18 cellular contexts compared by ENCODE assay signal in the genomic region with DNA sequence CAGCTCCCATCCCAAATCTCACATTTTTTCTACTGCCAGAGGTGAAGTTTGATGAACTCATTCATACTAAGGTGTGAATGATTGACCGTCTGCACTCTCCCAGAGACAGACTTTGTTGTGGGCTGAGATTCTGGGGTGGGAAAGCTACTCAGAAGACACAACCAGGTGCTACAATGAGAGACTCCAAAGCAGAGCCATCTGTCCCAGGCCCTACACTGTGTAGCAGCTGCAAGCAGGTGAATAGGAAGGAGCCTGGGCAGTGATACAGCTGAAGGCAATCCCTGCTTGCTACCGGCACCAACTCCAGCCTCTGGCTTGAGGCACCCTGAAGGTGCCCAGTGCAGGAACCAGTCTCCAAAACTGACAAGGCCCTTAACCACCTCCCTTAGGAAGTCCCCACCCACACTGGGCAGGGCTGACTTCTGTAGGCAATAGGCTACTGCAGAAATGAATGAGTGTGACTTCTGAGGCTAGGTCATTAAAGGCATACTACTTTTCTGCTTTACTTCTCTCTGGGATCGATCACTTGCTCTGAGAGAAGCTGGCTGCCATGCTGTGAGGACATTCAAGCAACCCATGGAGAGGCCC.
DNase-seq lines count a peak whose midpoint lies in the region; ATAC-seq and TF ChIP-seq lines count a peak whose summit lies in the region.
"Had no signal": no experiment of that assay in that cellular context is flagged by ENCODE, and none has a peak within 500 bp of the region (broad histone marks: within the 10 kb centered on the region; RNA-seq: fewer than 3 reads in every experiment).

No MANE protein-coding gene starts in this region.

- no peak for TF ChIP-seq RAD21 in HCT116 (IDR thresholded peaks at IDR 0.05; ENCODE audit: low read depth)

- H3K27me3 ChIP-seq in HCT116 (ENCODE audit: insufficient read depth, low read length): no peaks in the 10 kb centered on the region; the same call in 1 of the 2 replicates
- no peaks in the 10 kb centered on the region for H3K27me3 ChIP-seq in neural progenitor cell
- H3K27me3 ChIP-seq: uterus had no signal

- peaks cover 55% of the 10 kb centered on the region for H3K4me1 Mint-ChIP-seq in activated CD4-positive, alpha-beta T cell treated with anti-CD3 and anti-CD28 coated beads, Interleukin-2, amount 10 ng/mL, durations not matched to agents 24 days and 14 days
- H3K4me1 Mint-ChIP-seq in activated T-helper 17 cell treated with anti-CD3 and anti-CD28 coated beads, Interleukin-2, amount 50 U/mL, for 72 hours: no peaks in the 10 kb centered on the region
- peaks cover 22% of the 10 kb centered on the region for H3K4me1 Mint-ChIP-seq in neural progenitor cell

- H2AFZ ChIP-seq in HCT116 (ENCODE audit: low read depth, low read length, poor library complexity, severe bottlenecking) (no peak overlapping the region), neural progenitor cell (replicated peaks) (no peak overlapping the region)
- H2AFZ ChIP-seq: GM23338 had no signal

- H3K9ac ChIP-seq in HCT116 (ENCODE audit: low read length) (no peak overlapping the region), neural progenitor cell (no peak overlapping the region)

- H3K27me3 Mint-ChIP-seq in activated CD4-positive, alpha-beta T cell treated with anti-CD3 and anti-CD28 coated beads, Interleukin-2, amount 10 ng/mL, durations not matched to agents 24 days and 14 days: no peaks in the 10 kb centered on the region
- H3K27me3 Mint-ChIP-seq in activated T-helper 17 cell treated with anti-CD3 and anti-CD28 coated beads, Interleukin-2, amount 50 U/mL, for 72 hours: no peaks in the 10 kb centered on the region
- peaks cover 7% of the 10 kb centered on the region for H3K27me3 Mint-ChIP-seq in neural progenitor cell (ENCODE audit: insufficient read depth, low read depth)

- POLR2A ChIA-PET in HCT116 (lab: Charles Lee): no interaction called here

- no peaks in the 10 kb centered on the region for H3K9me3 ChIP-seq in HCT116 (ENCODE audit: control insufficient read depth in 1 of 2, insufficient read depth in 1 of 2, low read depth in 1 of 2, low read length in 2 of 2)
- no peaks in the 10 kb centered on the region for H3K9me3 ChIP-seq in neural progenitor cell (ENCODE audit: low read depth)
- H3K9me3 ChIP-seq: Caco-2, gastrocnemius medialis, pancreas, stomach, uterus had no signal

- ATAC-seq in HCT116: 0 out of 2 replicates have a peak, but pooled peaks have one; percentile 32
- ATAC-seq in activated T-helper 17 cell treated with anti-CD3 and anti-CD28 coated beads, Interleukin-2, amount 50 U/mL, for 72 hours (replicated peaks): peak; percentile 99
- ATAC-seq: gastrocnemius medialis, GM23338, K562, pancreas had no signal

- H3K9me2 ChIP-seq in HCT116 (ENCODE audit: insufficient read depth): no peaks in the 10 kb centered on the region

- H3F3A ChIP-seq in neural progenitor cell (ENCODE audit: low read depth): no peaks in the 10 kb centered on the region

- DNase-seq in activated CD4-positive, alpha-beta T cell treated with anti-CD3 and anti-CD28 coated beads, Interleukin-2, amount 10 ng/mL, durations not matched to agents 24 days and 14 days: peak; percentile 77
- DNase-seq in activated CD4-positive, alpha-beta T cell treated with anti-CD3 and anti-CD28 coated beads, Interleukin-2, amount 50 U/mL, for 1 hour: no peak
- no peak for DNase-seq in HCT116 (ENCODE audit: low read depth, low spot score)
- no peak for DNase-seq in neural progenitor cell (ENCODE audit: low spot score)
- no peak for DNase-seq in COLO668 (lab: John Stamatoyannopoulos, UW; ENCODE audit: unreplicated experiment)
- DNase-seq in AG08396 (ENCODE audit: low spot score): no peak
- no peak for DNase-seq in D341Med (ENCODE audit: low spot score)
- DNase-seq: Caco-2, gastrocnemius medialis, NCI-H1105 treated with DMSO at 0.1 percent for 48 hours, pancreas, stomach, uterus had no signal

- no peaks in the 10 kb centered on the region for H3K36me3 ChIP-seq in HCT116 (ENCODE audit: control insufficient read depth in 1 of 2, insufficient read depth in 2 of 2, low read length in 2 of 2)
- H3K36me3 ChIP-seq in neural progenitor cell: no peaks in the 10 kb centered on the region
- H3K36me3 ChIP-seq: gastrocnemius medialis, pancreas, stomach, uterus had no signal

- peak overlapping the region; percentile 42 for H3K27ac Mint-ChIP-seq in activated CD4-positive, alpha-beta T cell treated with anti-CD3 and anti-CD28 coated beads, Interleukin-2, amount 10 ng/mL, durations not matched to agents 24 days and 14 days
- no peak overlapping the region for H3K27ac Mint-ChIP-seq in activated T-helper 17 cell treated with anti-CD3 and anti-CD28 coated beads, Interleukin-2, amount 50 U/mL, for 72 hours
- H3K27ac Mint-ChIP-seq in neural progenitor cell: peak overlapping the region; percentile 9
- H3K27ac Mint-ChIP-seq: GM23338 had no signal

- RAD21 ChIA-PET in HCT116 (lab: Charles Lee; ENCODE audit: low non-redundant PET in 1 of 2, low total read pairs in 2 of 2, uncharacterized antibody in 2 of 2, unreplicated experiment in 2 of 2): no interaction called here

- H3K4me1 ChIP-seq in HCT116 (ENCODE audit: control insufficient read depth in 1 of 2, insufficient read depth in 2 of 2, low read length in 2 of 2) (no peaks in the 10 kb centered on the region), neural progenitor cell (peaks cover 18% of the 10 kb centered on the region)
- H3K4me1 ChIP-seq: Caco-2, gastrocnemius medialis, pancreas, uterus had no signal

- no peaks in the 10 kb centered on the region for H3K9me3 Mint-ChIP-seq in activated CD4-positive, alpha-beta T cell treated with anti-CD3 and anti-CD28 coated beads, Interleukin-2, amount 10 ng/mL, durations not matched to agents 24 days and 14 days
- no peaks in the 10 kb centered on the region for H3K9me3 Mint-ChIP-seq in activated T-helper 17 cell treated with anti-CD3 and anti-CD28 coated beads, Interleukin-2, amount 50 U/mL, for 72 hours
- no peaks in the 10 kb centered on the region for H3K9me3 Mint-ChIP-seq in neural progenitor cell
- H3K9me3 Mint-ChIP-seq: GM23338 had no signal

- no peak overlapping the region for H3K27ac ChIP-seq in HCT116 (ENCODE audit: low read depth, low read length)
- H3K27ac ChIP-seq in neural progenitor cell: no peak overlapping the region
- H3K27ac ChIP-seq: coronary artery, epithelial cell of prostate, gastrocnemius medialis, pancreas, stomach, uterus had no signal

- H3K79me2 ChIP-seq in HCT116 (ENCODE audit: insufficient read depth, low read length) (no peaks in the 10 kb centered on the region), neural progenitor cell (ENCODE audit: low read depth) (no peaks in the 10 kb centered on the region)

- TF ChIP-seq CTCF in HCT116 (IDR thresholded peaks at IDR 0.05 in 2 of 3, conservative IDR thresholded peaks at IDR 0.05 in 1 of 3; ENCODE audit: borderline replicate concordance in 1 of 3, insufficient read depth in 1 of 3, low read depth in 2 of 3, low read length in 2 of 3): no peak
- no peak for TF ChIP-seq CTCF in neural progenitor cell (IDR thresholded peaks at IDR 0.05)

- no peak for TF ChIP-seq POLR2A in HCT116 (IDR thresholded peaks at IDR 0.05; ENCODE audit: borderline replicate concordance, extremely low read depth, insufficient read depth, insufficient read length)

- H3K4me3 ChIP-seq in HCT116 (replicated peaks in 1 of 2; ENCODE audit: low read depth in 1 of 2, low read length in 2 of 2) (no peak overlapping the region), neural progenitor cell (no peak overlapping the region)
- H3K4me3 ChIP-seq: coronary artery, gastrocnemius medialis, GM23338, K562, pancreas, stomach, uterus had no signal

- peaks cover 2% of the 10 kb centered on the region for H3K36me3 Mint-ChIP-seq in activated CD4-positive, alpha-beta T cell treated with anti-CD3 and anti-CD28 coated beads, Interleukin-2, amount 10 ng/mL, durations not matched to agents 24 days and 14 days (ENCODE audit: low read depth)
- no peaks in the 10 kb centered on the region for H3K36me3 Mint-ChIP-seq in activated T-helper 17 cell treated with anti-CD3 and anti-CD28 coated beads, Interleukin-2, amount 50 U/mL, for 72 hours (ENCODE audit: low read depth)
- H3K36me3 Mint-ChIP-seq in neural progenitor cell: no peaks in the 10 kb centered on the region

- no TSS peak for BruUV-seq in HCT116 (replicated peaks; lab: Mats Ljungman, UMichigan)

- CTCF ChIA-PET in HCT116 (lab: Charles Lee): no interaction called here

- intact Hi-C loops in activated CD4-positive, alpha-beta T cell treated with anti-CD3 and anti-CD28 coated beads, Interleukin-2, amount 10 ng/mL, durations not matched to agents 24 days and 14 days (cut with micrococcal nuclease): no loop called here
- intact Hi-C loops in HCT116 (cut with micrococcal nuclease): no loop called here

- H4K20me1 ChIP-seq in HCT116 (ENCODE audit: insufficient read depth) (no peaks in the 10 kb centered on the region), neural progenitor cell (ENCODE audit: low read depth) (no peaks in the 10 kb centered on the region)

- H3K4me3 Mint-ChIP-seq in activated CD4-positive, alpha-beta T cell treated with anti-CD3 and anti-CD28 coated beads, Interleukin-2, amount 10 ng/mL, durations not matched to agents 24 days and 14 days: peak overlapping the region; percentile 21
- peak overlapping the region; percentile 3 for H3K4me3 Mint-ChIP-seq in activated T-helper 17 cell treated with anti-CD3 and anti-CD28 coated beads, Interleukin-2, amount 50 U/mL, for 72 hours
- no peak overlapping the region for H3K4me3 Mint-ChIP-seq in neural progenitor cell
- H3K4me3 Mint-ChIP-seq: GM23338 had no signal

- H3K4me2 ChIP-seq in HCT116 (ENCODE audit: low read length): no peak overlapping the region
- H3K4me2 ChIP-seq in neural progenitor cell: no peak overlapping the region
- H3K4me2 ChIP-seq: GM23338 had no signal

TF ChIP-seq in HCT116, 20 proteins besides CTCF, POLR2A, EP300 and RAD21 (continues in another document):
- no peak for TF ChIP-seq EGR1 (IDR thresholded peaks at IDR 0.05; ENCODE audit: low read depth)
- TF ChIP-seq SRF (IDR thresholded peaks at IDR 0.05; ENCODE audit: low read depth): no peak
- TF ChIP-seq POLR2AphosphoS5 (IDR thresholded peaks at IDR 0.05; ENCODE audit: low read depth, low read length): no peak
- TF ChIP-seq TCF7L2 (IDR thresholded peaks at IDR 0.05; ENCODE audit: borderline replicate concordance, extremely low read depth, insufficient read depth, insufficient read length): no peak
- no peak for TF ChIP-seq FOSL1 (IDR thresholded peaks at IDR 0.05; ENCODE audit: low read depth)
- no peak for TF ChIP-seq EZH2phosphoT487 (IDR thresholded peaks at IDR 0.05; ENCODE audit: borderline replicate concordance)
- no peak for TF ChIP-seq EZH2 (IDR thresholded peaks at IDR 0.05)
- TF ChIP-seq, protein P1, sequence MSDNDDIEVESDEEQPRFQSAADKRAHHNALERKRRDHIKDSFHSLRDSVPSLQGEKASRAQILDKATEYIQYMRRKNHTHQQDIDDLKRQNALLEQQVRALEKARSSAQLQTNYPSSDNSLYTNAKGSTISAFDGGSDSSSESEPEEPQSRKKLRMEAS (IDR thresholded peaks at IDR 0.05): no peak
- TF ChIP-seq, protein P2, sequence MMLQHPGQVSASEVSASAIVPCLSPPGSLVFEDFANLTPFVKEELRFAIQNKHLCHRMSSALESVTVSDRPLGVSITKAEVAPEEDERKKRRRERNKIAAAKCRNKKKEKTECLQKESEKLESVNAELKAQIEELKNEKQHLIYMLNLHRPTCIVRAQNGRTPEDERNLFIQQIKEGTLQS (IDR thresholded peaks at IDR 0.05): no peak
- TF ChIP-seq SP1 (IDR thresholded peaks at IDR 0.05; ENCODE audit: low read depth): no peak
